ENCODE assay signal across 8 cellular contexts in the genomic region with DNA sequence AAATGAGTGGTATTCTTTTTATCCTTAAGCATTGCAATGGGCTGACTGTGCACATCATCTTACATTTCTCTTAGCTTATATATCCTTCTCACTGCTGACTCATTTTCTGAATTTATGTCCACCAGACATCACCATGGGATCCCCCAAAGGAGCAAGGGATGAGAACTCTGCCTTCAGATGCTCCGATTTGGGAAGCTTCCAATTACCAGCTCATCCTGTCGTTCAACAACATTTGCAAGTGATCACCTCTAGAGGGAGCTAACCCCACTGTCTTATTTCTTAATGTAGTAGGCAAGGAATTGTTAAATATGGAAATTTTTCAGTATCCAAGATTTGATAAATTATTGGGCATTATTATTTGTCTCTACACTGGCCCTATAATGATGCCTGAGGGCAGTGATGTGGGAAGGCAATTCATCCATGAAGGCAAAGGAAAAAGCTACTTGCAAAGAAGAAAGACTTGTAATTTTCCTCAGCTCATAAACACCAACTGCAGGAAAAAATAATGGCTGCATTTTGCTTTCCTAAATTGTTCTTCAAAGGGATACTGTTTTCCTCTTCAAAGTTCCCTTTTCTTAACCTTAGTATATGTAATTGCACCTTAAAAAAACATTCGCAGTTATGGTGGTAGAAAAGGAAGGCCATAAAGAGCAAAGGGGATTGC.
A peak's percentile ranks its signal among the peaks of the same experiment; 100 is the strongest.
DNase-seq lines count a peak whose midpoint lies in the region; ATAC-seq and TF ChIP-seq lines count a peak whose summit lies in the region.

No MANE protein-coding gene starts in this region.

- no peaks in the 10 kb centered on the region for H3K79me2 ChIP-seq in neural progenitor cell (ENCODE audit: low read depth)

- H3K9me3 ChIP-seq in neural progenitor cell (ENCODE audit: low read depth) (no peaks in the 10 kb centered on the region), ovary (no peaks in the 10 kb centered on the region)

- H3K4me3 Mint-ChIP-seq in neural progenitor cell = no peak overlapping the region

- TF ChIP-seq CTCF in 22Rv1 (IDR thresholded peaks at IDR 0.05) (peak; percentile 88), GM12873 (IDR thresholded peaks at IDR 0.05; ENCODE audit: insufficient read depth, low read depth, low read length, missing control alignments) (peak; percentile 69), choroid plexus epithelial cell (conservative IDR thresholded peaks at IDR 0.05; ENCODE audit: low read depth, low read length) (peak; percentile 65), neural progenitor cell (IDR thresholded peaks at IDR 0.05) (peak; percentile 88), ovary (IDR thresholded peaks at IDR 0.05) (no peak)

- H3K27ac Mint-ChIP-seq in neural progenitor cell = no peak overlapping the region

- peaks cover 4% of the 10 kb centered on the region for H3K27me3 Mint-ChIP-seq in neural progenitor cell (ENCODE audit: insufficient read depth, low read depth)

- DNase-seq in NCI-H1048 (lab: John Stamatoyannopoulos, UW) = peak; percentile 23
- peak; percentile 65 for DNase-seq in choroid plexus epithelial cell (ENCODE audit: low read depth)
- DNase-seq in neural progenitor cell (ENCODE audit: low spot score) = peak; percentile 45
- DNase-seq in ovary = no peak

- H3K27me3 ChIP-seq in neural progenitor cell (peaks cover 13% of the 10 kb centered on the region), ovary (no peaks in the 10 kb centered on the region)

- H3K4me1 ChIP-seq in neural progenitor cell (no peaks in the 10 kb centered on the region), ovary (ENCODE audit: insufficient read depth) (no peaks in the 10 kb centered on the region)

- ATAC-seq in GM21360 (IDR thresholded peaks at IDR 0.05; ENCODE audit: unreplicated experiment) = no peak
- ATAC-seq in GM18520 (IDR thresholded peaks at IDR 0.05; ENCODE audit: unreplicated experiment) = no peak

- no peak for TF ChIP-seq EP300 in ovary (IDR thresholded peaks at IDR 0.05)

- H3K4me3 ChIP-seq in choroid plexus epithelial cell (ENCODE audit: low read depth, low read length) = no peak overlapping the region
- no peak overlapping the region for H3K4me3 ChIP-seq in neural progenitor cell
- H3K4me3 ChIP-seq in ovary = no peak overlapping the region

- H4K20me1 ChIP-seq in neural progenitor cell (ENCODE audit: low read depth) = no peaks in the 10 kb centered on the region

- intact Hi-C loops in ovary (cut with DNase I) = no loop called here

- 32 to 44% (median 41%) methylated on average over 3 of the region's 3 CpGs for WGBS in ovary, 3 donors

- H3K36me3 ChIP-seq in neural progenitor cell (no peaks in the 10 kb centered on the region), ovary (no peaks in the 10 kb centered on the region)

- H2AFZ ChIP-seq in neural progenitor cell (replicated peaks) = no peak overlapping the region

- no peaks in the 10 kb centered on the region for H3K36me3 Mint-ChIP-seq in neural progenitor cell

- H3K27ac ChIP-seq in 22Rv1 (no peak overlapping the region), neural progenitor cell (no peak overlapping the region), ovary (no peak overlapping the region)

- no peak for TF ChIP-seq POLR2A in ovary (IDR thresholded peaks at IDR 0.05)

- H3K4me2 ChIP-seq in neural progenitor cell = no peak overlapping the region

- no peaks in the 10 kb centered on the region for H3K4me1 Mint-ChIP-seq in neural progenitor cell

- no peaks in the 10 kb centered on the region for H3K9me3 Mint-ChIP-seq in neural progenitor cell

- H3F3A ChIP-seq in neural progenitor cell (ENCODE audit: low read depth) = no peaks in the 10 kb centered on the region

- H3K9ac ChIP-seq in neural progenitor cell = no peak overlapping the region

Comparison
In these comparisons a context has a peak if more than half of its experiments do, and no peak if none do; other contexts are left out.
1. CTCF ChIP-seq: peak in 22Rv1 (single experiment), GM12873 (single experiment), choroid plexus epithelial cell (single experiment) and neural progenitor cell (single experiment); none in ovary (0 of 3).
2. DNase-seq: peak in NCI-H1048 (single experiment), choroid plexus epithelial cell (single experiment) and neural progenitor cell (single experiment); none in ovary (0 of 5).